1 cellular context compared by ENCODE assay signal in the genomic region with DNA sequence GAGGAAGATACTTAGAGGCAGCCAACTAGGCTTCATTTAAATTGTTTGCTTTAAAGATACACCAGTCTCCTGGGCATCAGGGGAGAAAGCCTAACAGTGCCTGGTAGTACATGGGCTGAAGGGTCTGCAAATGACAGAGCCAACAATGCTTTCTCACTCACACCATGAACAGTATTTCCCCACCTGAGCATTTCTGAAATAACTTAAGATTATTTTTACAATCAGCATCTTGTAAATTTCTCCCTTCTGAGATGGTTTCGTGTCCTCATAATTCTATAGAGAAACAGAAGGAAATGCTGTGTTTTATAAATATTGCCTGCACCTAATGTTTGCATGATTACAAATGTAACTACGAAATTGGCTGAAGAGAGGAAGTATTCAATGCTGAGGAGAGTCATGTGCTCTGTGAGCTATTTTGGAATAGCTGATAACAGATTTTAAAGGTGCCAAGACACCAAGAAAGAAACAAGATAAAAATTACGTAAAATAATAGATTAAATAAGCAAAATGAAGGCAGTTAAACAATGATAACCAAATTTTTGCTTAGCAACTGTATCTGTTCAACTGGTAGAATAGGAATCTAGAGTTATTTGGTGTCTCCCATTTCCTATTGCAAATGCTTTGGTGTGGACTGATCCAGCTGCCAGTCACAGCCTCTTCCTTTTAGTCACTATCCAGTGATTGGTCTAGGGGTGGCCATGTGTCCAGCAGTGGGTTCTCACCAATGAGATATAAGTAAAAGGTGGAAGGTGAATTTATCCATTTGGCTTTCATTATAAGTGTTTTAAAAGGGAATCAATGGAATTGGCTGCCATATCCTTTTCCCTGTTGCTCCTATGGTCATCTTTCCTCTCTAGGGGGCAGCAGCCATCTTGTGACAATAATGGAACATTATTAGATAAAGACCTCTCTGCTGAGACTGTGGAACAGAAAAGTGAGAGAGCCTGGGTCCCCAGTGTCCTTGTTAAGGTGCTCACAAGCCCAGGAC.
TF ChIP-seq lines count a peak whose summit lies in the region.

No MANE protein-coding gene starts in this region.

TF ChIP-seq in K562, 482 proteins besides CTCF, POLR2A, EP300 and RAD21 (continued from another document and continues in another):
- TF ChIP-seq ZNF146 (CRISPR knock-in tag; IDR thresholded peaks at IDR 0.05; ENCODE audit: unreplicated experiment) (no peak), NFIX (CRISPR knock-in tag; IDR thresholded peaks at IDR 0.05; ENCODE audit: low read depth) (no peak), NCOA2 (IDR thresholded peaks at IDR 0.05; ENCODE audit: partially characterized antibody in 2 of 2) (no peak), ZNF644 (tag; IDR thresholded peaks at IDR 0.05; ENCODE audit: low read depth) (0 out of 2 replicates have a peak, but pooled peaks have one; percentile 27), MEF2D (tag; conservative IDR thresholded peaks at IDR 0.05; ENCODE audit: low read depth) (peak; percentile 94), CEBPG (CRISPR knock-in tag; IDR thresholded peaks at IDR 0.05) (no peak), CEBPG (tag; conservative IDR thresholded peaks at IDR 0.05 in 1 of 2, IDR thresholded peaks at IDR 0.05 in 1 of 2) (0 out of 4 replicates have a peak, but pooled peaks of 1 of the 2 experiments have one; percentile 28), CREB1 (IDR thresholded peaks at IDR 0.05) (no peak), CREB1 (CRISPR knock-in tag; IDR thresholded peaks at IDR 0.05) (no peak), FOXK2 (conservative IDR thresholded peaks at IDR 0.05 in 1 of 2, IDR thresholded peaks at IDR 0.05 in 1 of 2; ENCODE audit: low read depth in 2 of 2) (peak in 1 of 2 experiments; percentile 59; a peak in 1 of 4 replicates), NR2C2 (CRISPR knock-in tag; IDR thresholded peaks at IDR 0.05) (no peak), NR2C2 (tag; IDR thresholded peaks at IDR 0.05) (peak; percentile 69), CXXC5 (CRISPR knock-in tag; IDR thresholded peaks at IDR 0.05) (0 out of 2 replicates have a peak, but pooled peaks have one; percentile 26), ZNF668 (CRISPR knock-in tag; IDR thresholded peaks at IDR 0.05) (no peak), PTTG1 (tag; IDR thresholded peaks at IDR 0.05; ENCODE audit: low read depth) (no peak), KDM4B (IDR thresholded peaks at IDR 0.05; ENCODE audit: borderline replicate concordance in 2 of 2, low read depth in 1 of 2) (no peak), ZNF253 (CRISPR knock-in tag; conservative IDR thresholded peaks at IDR 0.05) (no peak), ESRRA (IDR thresholded peaks at IDR 0.05; ENCODE audit: borderline replicate concordance, low read depth) (no peak), SREBF1 (IDR thresholded peaks at IDR 0.05; ENCODE audit: borderline replicate concordance, low read depth, low read length) (no peak), EHMT2 (IDR thresholded peaks at IDR 0.05) (peak; percentile 77; the same call in 1 of the 2 replicates), CHD2 (IDR thresholded peaks at IDR 0.05; ENCODE audit: low read depth, low read length) (no peak), ZNF134 (CRISPR knock-in tag; conservative IDR thresholded peaks at IDR 0.05) (no peak), GABPB2 (CRISPR knock-in tag; conservative IDR thresholded peaks at IDR 0.05) (no peak), FOXK1 (CRISPR knock-in tag; IDR thresholded peaks at IDR 0.05; ENCODE audit: borderline replicate concordance) (no peak), TAF7 (tag; IDR thresholded peaks at IDR 0.05) (no peak), CHCHD3 (CRISPR knock-in tag; IDR thresholded peaks at IDR 0.05) (no peak), DDX20 (tag; IDR thresholded peaks at IDR 0.05; ENCODE audit: low read depth) (no peak), SRF (CRISPR knock-in tag; IDR thresholded peaks at IDR 0.05) (no peak), POLR3G (IDR thresholded peaks at IDR 0.05; ENCODE audit: extremely low read depth, insufficient read length, insufficient replicate concordance) (no peak), SAFB2 (IDR thresholded peaks at IDR 0.05; ENCODE audit: borderline replicate concordance, low read depth, low read length, severe bottlenecking) (no peak), MAZ (CRISPR knock-in tag; conservative IDR thresholded peaks at IDR 0.05 in 1 of 2, IDR thresholded peaks at IDR 0.05 in 1 of 2) (peak in 1 of 2 experiments; percentile 12; a peak in 1 of 4 replicates), HNRNPUL1 (IDR thresholded peaks at IDR 0.05; ENCODE audit: low read length) (no peak), BHLHE40 (IDR thresholded peaks at IDR 0.05; ENCODE audit: low read length) (peak; percentile 36; the same call in 1 of the 2 replicates), MEF2A (IDR thresholded peaks at IDR 0.05; ENCODE audit: control insufficient read depth, low read depth, low read length) (peak; percentile 84), ZNF212 (CRISPR knock-in tag; IDR thresholded peaks at IDR 0.05) (no peak), PCBP2 (IDR thresholded peaks at IDR 0.05; ENCODE audit: low read depth, low read length, poor library complexity, severe bottlenecking) (no peak), KAT8 (IDR thresholded peaks at IDR 0.05; ENCODE audit: low read depth) (no peak), ZNF57 (CRISPR knock-in tag; IDR thresholded peaks at IDR 0.05) (no peak), ZNF696 (CRISPR knock-in tag; conservative IDR thresholded peaks at IDR 0.05) (no peak), DMBX1 (CRISPR knock-in tag; IDR thresholded peaks at IDR 0.05; ENCODE audit: borderline replicate concordance) (0 out of 2 replicates have a peak, but pooled peaks have one; percentile 55), TBL1XR1 (IDR thresholded peaks at IDR 0.05; ENCODE audit: low read length in 2 of 2) (0 out of 4 replicates have a peak, but pooled peaks of 1 of the 2 experiments have one; percentile 6), DNMT1 (IDR thresholded peaks at IDR 0.05) (no peak), ZNF583 (CRISPR knock-in tag; IDR thresholded peaks at IDR 0.05) (peak; percentile 77; the same call in 1 of the 2 replicates), NCOA1 (IDR thresholded peaks at IDR 0.05; ENCODE audit: low read depth) (no peak), KLF16 (IDR thresholded peaks at IDR 0.05) (no peak), CBX3 (IDR thresholded peaks at IDR 0.05; ENCODE audit: borderline replicate concordance in 1 of 2, low read length in 2 of 2) (no peak), BMI1 (IDR thresholded peaks at IDR 0.05; ENCODE audit: low read length) (no peak), SRSF9 (IDR thresholded peaks at IDR 0.05; ENCODE audit: borderline replicate concordance, low read depth, low read length) (no peak), PTBP1 (IDR thresholded peaks at IDR 0.05; ENCODE audit: low read depth, low read length) (no peak), ZNF133 (CRISPR knock-in tag; IDR thresholded peaks at IDR 0.05) (no peak), BCOR (IDR thresholded peaks at IDR 0.05) (no peak), ZNF551 (CRISPR knock-in tag; IDR thresholded peaks at IDR 0.05) (no peak), ZFP36 (IDR thresholded peaks at IDR 0.05; ENCODE audit: low read depth, low read length, partially characterized antibody) (no peak), RBM25 (IDR thresholded peaks at IDR 0.05; ENCODE audit: low read depth, low read length, severe bottlenecking) (peak; percentile 61), MYC (IDR thresholded peaks at IDR 0.05; ENCODE audit: low read depth, low read length) (0 out of 2 replicates have a peak, but pooled peaks have one; percentile 21), MYC (CRISPR knock-in tag; IDR thresholded peaks at IDR 0.05; ENCODE audit: borderline replicate concordance, low read depth) (0 out of 2 replicates have a peak, but pooled peaks have one; percentile 28), NFYB (IDR thresholded peaks at IDR 0.05; ENCODE audit: extremely low read depth, insufficient read length) (peak; percentile 80)
- TF ChIP-seq, protein P1, sequence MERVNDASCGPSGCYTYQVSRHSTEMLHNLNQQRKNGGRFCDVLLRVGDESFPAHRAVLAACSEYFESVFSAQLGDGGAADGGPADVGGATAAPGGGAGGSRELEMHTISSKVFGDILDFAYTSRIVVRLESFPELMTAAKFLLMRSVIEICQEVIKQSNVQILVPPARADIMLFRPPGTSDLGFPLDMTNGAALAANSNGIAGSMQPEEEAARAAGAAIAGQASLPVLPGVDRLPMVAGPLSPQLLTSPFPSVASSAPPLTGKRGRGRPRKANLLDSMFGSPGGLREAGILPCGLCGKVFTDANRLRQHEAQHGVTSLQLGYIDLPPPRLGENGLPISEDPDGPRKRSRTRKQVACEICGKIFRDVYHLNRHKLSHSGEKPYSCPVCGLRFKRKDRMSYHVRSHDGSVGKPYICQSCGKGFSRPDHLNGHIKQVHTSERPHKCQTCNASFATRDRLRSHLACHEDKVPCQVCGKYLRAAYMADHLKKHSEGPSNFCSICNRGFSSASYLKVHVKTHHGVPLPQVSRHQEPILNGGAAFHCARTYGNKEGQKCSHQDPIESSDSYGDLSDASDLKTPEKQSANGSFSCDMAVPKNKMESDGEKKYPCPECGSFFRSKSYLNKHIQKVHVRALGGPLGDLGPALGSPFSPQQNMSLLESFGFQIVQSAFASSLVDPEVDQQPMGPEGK (CRISPR knock-in tag; IDR thresholded peaks at IDR 0.05; ENCODE audit: borderline replicate concordance) = no peak
- TF ChIP-seq, protein P2, sequence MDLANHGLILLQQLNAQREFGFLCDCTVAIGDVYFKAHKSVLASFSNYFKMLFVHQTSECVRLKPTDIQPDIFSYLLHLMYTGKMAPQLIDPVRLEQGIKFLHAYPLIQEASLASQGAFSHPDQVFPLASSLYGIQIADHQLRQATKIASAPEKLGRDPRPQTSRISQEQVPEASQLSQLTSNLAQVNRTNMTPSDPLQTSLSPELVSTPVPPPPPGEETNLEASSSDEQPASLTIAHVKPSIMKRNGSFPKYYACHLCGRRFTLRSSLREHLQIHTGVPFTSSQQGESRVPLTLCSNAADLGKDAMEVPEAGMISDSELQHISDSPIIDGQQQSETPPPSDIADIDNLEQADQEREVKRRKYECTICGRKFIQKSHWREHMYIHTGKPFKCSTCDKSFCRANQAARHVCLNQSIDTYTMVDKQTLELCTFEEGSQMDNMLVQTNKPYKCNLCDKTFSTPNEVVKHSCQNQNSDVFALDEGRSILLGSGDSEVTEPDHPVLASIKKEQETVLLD (IDR thresholded peaks at IDR 0.05) = no peak
- TF ChIP-seq, protein P3, sequence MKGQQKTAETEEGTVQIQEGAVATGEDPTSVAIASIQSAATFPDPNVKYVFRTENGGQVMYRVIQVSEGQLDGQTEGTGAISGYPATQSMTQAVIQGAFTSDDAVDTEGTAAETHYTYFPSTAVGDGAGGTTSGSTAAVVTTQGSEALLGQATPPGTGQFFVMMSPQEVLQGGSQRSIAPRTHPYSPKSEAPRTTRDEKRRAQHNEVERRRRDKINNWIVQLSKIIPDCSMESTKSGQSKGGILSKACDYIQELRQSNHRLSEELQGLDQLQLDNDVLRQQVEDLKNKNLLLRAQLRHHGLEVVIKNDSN (CRISPR knock-in tag; IDR thresholded peaks at IDR 0.05) = peak; percentile 79
- TF ChIP-seq, protein P4, sequence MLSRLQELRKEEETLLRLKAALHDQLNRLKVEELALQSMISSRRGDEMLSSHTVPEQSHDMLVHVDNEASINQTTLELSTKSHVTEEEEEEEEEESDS (CRISPR knock-in tag; IDR thresholded peaks at IDR 0.05) = no peak
- TF ChIP-seq, protein P5, sequence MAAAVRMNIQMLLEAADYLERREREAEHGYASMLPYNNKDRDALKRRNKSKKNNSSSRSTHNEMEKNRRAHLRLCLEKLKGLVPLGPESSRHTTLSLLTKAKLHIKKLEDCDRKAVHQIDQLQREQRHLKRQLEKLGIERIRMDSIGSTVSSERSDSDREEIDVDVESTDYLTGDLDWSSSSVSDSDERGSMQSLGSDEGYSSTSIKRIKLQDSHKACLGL (CRISPR knock-in tag; IDR thresholded peaks at IDR 0.05; ENCODE audit: borderline replicate concordance, poor library complexity, severe bottlenecking) = no peak
- TF ChIP-seq, protein P6, sequence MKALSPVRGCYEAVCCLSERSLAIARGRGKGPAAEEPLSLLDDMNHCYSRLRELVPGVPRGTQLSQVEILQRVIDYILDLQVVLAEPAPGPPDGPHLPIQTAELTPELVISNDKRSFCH (CRISPR knock-in tag; IDR thresholded peaks at IDR 0.05) = no peak
- TF ChIP-seq, protein P6 (tag; IDR thresholded peaks at IDR 0.05) = 0 out of 2 replicates have a peak, but pooled peaks have one; percentile 56
- TF ChIP-seq, protein P7, sequence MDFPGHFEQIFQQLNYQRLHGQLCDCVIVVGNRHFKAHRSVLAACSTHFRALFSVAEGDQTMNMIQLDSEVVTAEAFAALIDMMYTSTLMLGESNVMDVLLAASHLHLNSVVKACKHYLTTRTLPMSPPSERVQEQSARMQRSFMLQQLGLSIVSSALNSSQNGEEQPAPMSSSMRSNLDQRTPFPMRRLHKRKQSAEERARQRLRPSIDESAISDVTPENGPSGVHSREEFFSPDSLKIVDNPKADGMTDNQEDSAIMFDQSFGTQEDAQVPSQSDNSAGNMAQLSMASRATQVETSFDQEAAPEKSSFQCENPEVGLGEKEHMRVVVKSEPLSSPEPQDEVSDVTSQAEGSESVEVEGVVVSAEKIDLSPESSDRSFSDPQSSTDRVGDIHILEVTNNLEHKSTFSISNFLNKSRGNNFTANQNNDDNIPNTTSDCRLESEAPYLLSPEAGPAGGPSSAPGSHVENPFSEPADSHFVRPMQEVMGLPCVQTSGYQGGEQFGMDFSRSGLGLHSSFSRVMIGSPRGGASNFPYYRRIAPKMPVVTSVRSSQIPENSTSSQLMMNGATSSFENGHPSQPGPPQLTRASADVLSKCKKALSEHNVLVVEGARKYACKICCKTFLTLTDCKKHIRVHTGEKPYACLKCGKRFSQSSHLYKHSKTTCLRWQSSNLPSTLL (IDR thresholded peaks at IDR 0.05) = no peak
- TF ChIP-seq, protein P8, sequence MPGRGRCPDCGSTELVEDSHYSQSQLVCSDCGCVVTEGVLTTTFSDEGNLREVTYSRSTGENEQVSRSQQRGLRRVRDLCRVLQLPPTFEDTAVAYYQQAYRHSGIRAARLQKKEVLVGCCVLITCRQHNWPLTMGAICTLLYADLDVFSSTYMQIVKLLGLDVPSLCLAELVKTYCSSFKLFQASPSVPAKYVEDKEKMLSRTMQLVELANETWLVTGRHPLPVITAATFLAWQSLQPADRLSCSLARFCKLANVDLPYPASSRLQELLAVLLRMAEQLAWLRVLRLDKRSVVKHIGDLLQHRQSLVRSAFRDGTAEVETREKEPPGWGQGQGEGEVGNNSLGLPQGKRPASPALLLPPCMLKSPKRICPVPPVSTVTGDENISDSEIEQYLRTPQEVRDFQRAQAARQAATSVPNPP (IDR thresholded peaks at IDR 0.05; ENCODE audit: borderline replicate concordance, insufficient read depth, insufficient read length) = no peak
- TF ChIP-seq, protein P9, sequence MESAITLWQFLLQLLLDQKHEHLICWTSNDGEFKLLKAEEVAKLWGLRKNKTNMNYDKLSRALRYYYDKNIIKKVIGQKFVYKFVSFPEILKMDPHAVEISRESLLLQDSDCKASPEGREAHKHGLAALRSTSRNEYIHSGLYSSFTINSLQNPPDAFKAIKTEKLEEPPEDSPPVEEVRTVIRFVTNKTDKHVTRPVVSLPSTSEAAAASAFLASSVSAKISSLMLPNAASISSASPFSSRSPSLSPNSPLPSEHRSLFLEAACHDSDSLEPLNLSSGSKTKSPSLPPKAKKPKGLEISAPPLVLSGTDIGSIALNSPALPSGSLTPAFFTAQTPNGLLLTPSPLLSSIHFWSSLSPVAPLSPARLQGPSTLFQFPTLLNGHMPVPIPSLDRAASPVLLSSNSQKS (CRISPR knock-in tag; IDR thresholded peaks at IDR 0.05) = 0 out of 2 replicates have a peak, but pooled peaks have one; percentile 37
